In the genomic region with DNA sequence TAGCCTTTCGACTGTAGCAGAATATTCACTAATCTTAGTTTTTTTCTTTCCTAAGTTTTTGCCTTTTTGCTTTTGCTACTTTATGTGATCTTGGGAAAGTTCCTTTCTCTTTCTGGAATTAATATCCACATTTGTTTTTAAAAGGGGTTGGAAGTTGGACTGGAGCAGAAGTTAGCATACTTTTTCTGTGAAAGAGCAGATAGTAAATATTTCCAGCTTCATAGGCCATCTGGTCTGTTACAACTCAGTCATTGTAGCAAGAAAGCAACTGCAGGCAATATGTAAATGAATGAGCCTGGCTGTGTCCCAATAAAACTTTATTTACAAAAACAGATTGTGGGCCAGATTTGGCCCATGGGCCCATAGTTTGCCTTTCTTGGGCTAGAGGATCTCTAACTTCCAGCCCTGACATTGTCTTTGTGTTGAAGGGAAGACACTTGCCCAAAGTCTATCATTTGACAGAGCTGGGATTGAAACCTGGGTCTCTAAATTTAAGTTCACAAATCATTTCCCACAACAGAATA, we compare ENCODE assay signal across 30 cellular contexts.
"Had no signal": no experiment of that assay in that cellular context is flagged by ENCODE, and none has a peak within 500 bp of the region (broad histone marks: within the 10 kb centered on the region; RNA-seq: fewer than 3 reads in every experiment).

No MANE protein-coding gene starts in this region.

- H3K4me3 ChIP-seq: ascending aorta, cardiac muscle cell, MG63, Peyer's patch had no signal

- DNase-seq: activated B cell treated with CpG ODN at 0.5 μM for 24 hours; activated CD4-positive, alpha-beta T cell treated with anti-CD3 and anti-CD28 coated beads for 48 hours; activated CD4-positive, alpha-beta T cell treated with anti-CD3 and anti-CD28 coated beads, Interleukin-2, amount 50 U/mL, for 4 hours; activated CD4-positive, CD25-positive, alpha-beta regulatory T cell treated with anti-CD3 and anti-CD28 coated beads, Interleukin-2, amount 50 U/mL, for 72 hours; activated CD8-positive, alpha-beta T cell treated with anti-CD3 and anti-CD28 coated beads for 36 hours; activated gamma-delta T cell; activated naive CD4-positive, alpha-beta T cell treated with Interleukin-2 at 50 U/mL for 16 hours; activated naive CD8-positive, alpha-beta T cell treated with anti-CD3 and anti-CD28 coated beads, Interleukin-2, amount 10 ng/mL, durations not matched to agents 7 days and 5 days; activated T-cell treated with anti-CD3 and anti-CD28 coated beads, Interleukin-2, amount 50 U/mL, for 1 hour; amygdala; Kasumi-1; MG63; NCI-H1048; NCI-H1436 treated with DMSO at 0.1 percent for 48 hours; NCI-H187 treated with DMSO at 0.1 percent for 48 hours; NCI-H2081; NCI-H2227 treated with DMSO at 0.1 percent for 48 hours; NCI-H510A treated with DMSO at 0.1 percent for 48 hours; NCI-H526 treated with DMSO at 0.1 percent for 48 hours; NCI-H82; PC-3; Peyer's patch; RPMI8226; SIG-M5; SW 1271; T-helper 1 cell; T-helper 2 cell; T-helper 9 cell had no signal

- ATAC-seq: activated CD8-positive, alpha-beta T cell treated with anti-CD3 and anti-CD28 coated beads for 36 hours; PC-3 had no signal
